ENCODE assay signal across 9 cellular contexts in the genomic region with DNA sequence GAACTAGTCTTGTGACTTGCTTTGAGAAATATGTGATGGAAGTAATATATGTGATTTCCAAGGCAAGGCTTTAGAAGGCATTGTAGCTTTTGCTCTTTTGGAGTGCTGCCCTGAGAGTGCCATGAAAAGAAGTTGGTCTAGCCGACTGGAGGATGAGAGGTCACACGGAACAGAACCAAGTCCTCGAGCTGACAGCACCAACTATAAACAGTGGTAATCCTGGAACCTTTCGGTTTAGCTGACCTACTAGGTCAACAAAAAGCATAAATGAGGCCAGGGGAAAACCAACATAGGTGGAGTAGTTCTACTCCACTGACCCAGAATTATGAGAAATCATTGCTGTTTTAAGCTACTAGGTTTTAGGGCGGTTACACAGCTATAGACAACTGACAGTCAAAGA. TPM values are rescaled to one million over a fixed set of nuclear protein-coding genes. Genes with fewer than 3 reads are reported as not detected.
DNase-seq lines count a peak whose midpoint lies in the region; ATAC-seq and TF ChIP-seq lines count a peak whose summit lies in the region.
"Had no signal": no experiment of that assay in that cellular context is flagged by ENCODE, and none has a peak within 500 bp of the region (broad histone marks: within the 10 kb centered on the region; RNA-seq: fewer than 3 reads in every experiment).

No MANE protein-coding gene starts in this region.

- peaks cover 46% of the 10 kb centered on the region for H3K36me3 Mint-ChIP-seq in activated CD8-positive, alpha-beta T cell treated with anti-CD3 and anti-CD28 coated beads, Interleukin-2, amount 10 ng/mL, durations not matched to agents 7 days and 5 days (ENCODE audit: low read depth)

- H3K4me3 ChIP-seq in cardiac muscle cell (peak overlapping the region; percentile 89), tibial nerve (peak overlapping the region in 3 of 4 donors; percentile 82 to 96 (median 85)), ascending aorta (peak overlapping the region in 1 of 2 donors; percentile 77)

- H3K27ac Mint-ChIP-seq in activated CD8-positive, alpha-beta T cell treated with anti-CD3 and anti-CD28 coated beads, Interleukin-2, amount 10 ng/mL, durations not matched to agents 7 days and 5 days = peak overlapping the region; percentile 37

- ATAC-seq in left cardiac atrium (no peak), GM21528 (IDR thresholded peaks at IDR 0.05; ENCODE audit: low FRiP score, unreplicated experiment) (no peak)
- no peak for ATAC-seq in activated CD8-positive, alpha-beta T cell treated with anti-CD3 and anti-CD28 coated beads, Interleukin-2, amount 10 ng/mL, durations not matched to agents 7 days and 5 days

- H3K36me3 ChIP-seq in cardiac muscle cell (no peaks in the 10 kb centered on the region), tibial nerve (peaks cover 0 to 15% (median 0%) of the 10 kb centered on the region in 3 donors), ascending aorta (peaks cover 0 to 12% of the 10 kb centered on the region in 2 donors)

- peaks cover 52% of the 10 kb centered on the region for H3K4me1 Mint-ChIP-seq in activated CD8-positive, alpha-beta T cell treated with anti-CD3 and anti-CD28 coated beads, Interleukin-2, amount 10 ng/mL, durations not matched to agents 7 days and 5 days (ENCODE audit: low read depth)

- no peaks in the 10 kb centered on the region for H3K27me3 Mint-ChIP-seq in activated CD8-positive, alpha-beta T cell treated with anti-CD3 and anti-CD28 coated beads, Interleukin-2, amount 10 ng/mL, durations not matched to agents 7 days and 5 days (ENCODE audit: low read depth)

- DNase-seq in cardiac muscle cell (ENCODE audit: low read depth in 1 of 2, low spot score in 1 of 2) (peak in 1 of 2 donors; percentile 13), left cardiac atrium (no peak), iris pigment epithelial cell (ENCODE audit: low read depth) (peak; percentile 17), tibial nerve (ENCODE audit: low spot score in 2 of 2) (no peak), ascending aorta (ENCODE audit: low spot score in 2 of 2) (no peak), pons (ENCODE audit: low spot score) (no peak)
- no peak for DNase-seq in activated CD8-positive, alpha-beta T cell treated with anti-CD3 and anti-CD28 coated beads, Interleukin-2, amount 10 ng/mL, durations not matched to agents 7 days and 5 days
- DNase-seq: SHP77 treated with DMSO at 0.1 percent for 48 hours had no signal

- POLR2A ChIA-PET in activated CD8-positive, alpha-beta T cell treated with anti-CD3 and anti-CD28 coated beads, Interleukin-2, amount 10 ng/mL, durations not matched to agents 7 days and 5 days (lab: Charles Lee) = interaction anchor here (2.0 to 4.1 kb wide), 2 partner anchors 208 to 517 kb away, joined by 7 to 40 read pairs; partner anchors contain the start of genes ODF2L and SH3GLB1

- H3K9me3 ChIP-seq in cardiac muscle cell (ENCODE audit: low read depth) (no peaks in the 10 kb centered on the region), tibial nerve (no peaks in the 10 kb centered on the region), ascending aorta (no peaks in the 10 kb centered on the region)

- CTCF ChIA-PET in activated CD8-positive, alpha-beta T cell treated with anti-CD3 and anti-CD28 coated beads, Interleukin-2, amount 10 ng/mL, durations not matched to agents 7 days and 5 days (lab: Charles Lee) = interaction anchor here (1.5 to 4.1 kb wide), 4 partner anchors 29 to 208 kb away, joined by 3 to 25 read pairs (median 11); partner anchors contain the start of gene SH3GLB1

- H3K4me3 Mint-ChIP-seq in activated CD8-positive, alpha-beta T cell treated with anti-CD3 and anti-CD28 coated beads, Interleukin-2, amount 10 ng/mL, durations not matched to agents 7 days and 5 days = no peak overlapping the region

- WGBS in tibial nerve, 2 donors = 34 to 61% methylated on average over 5 of the region's 5 CpGs

- TF ChIP-seq EP300 in tibial nerve (IDR thresholded peaks at IDR 0.05) = no peak

- TF ChIP-seq CTCF in cardiac muscle cell (IDR thresholded peaks at IDR 0.05; ENCODE audit: low read depth, low read length) (no peak), tibial nerve (IDR thresholded peaks at IDR 0.05) (no peak), ascending aorta (IDR thresholded peaks at IDR 0.05) (no peak)

- H3K27ac ChIP-seq in cardiac muscle cell (no peak overlapping the region), tibial nerve (no peak overlapping the region), ascending aorta (no peak overlapping the region)

- no peak for TF ChIP-seq POLR2A in tibial nerve (IDR thresholded peaks at IDR 0.05)

- H3K4me1 ChIP-seq in cardiac muscle cell (ENCODE audit: low read depth) (peaks cover 17% of the 10 kb centered on the region), tibial nerve (peaks cover 0 to 56% (median 24%) of the 10 kb centered on the region in 4 donors), ascending aorta (peaks cover 0 to 17% of the 10 kb centered on the region in 2 donors)

- no peaks in the 10 kb centered on the region for H3K9me3 Mint-ChIP-seq in activated CD8-positive, alpha-beta T cell treated with anti-CD3 and anti-CD28 coated beads, Interleukin-2, amount 10 ng/mL, durations not matched to agents 7 days and 5 days (ENCODE audit: insufficient read depth)

- H3K27me3 ChIP-seq in cardiac muscle cell (no peaks in the 10 kb centered on the region), tibial nerve (no peaks in the 10 kb centered on the region), ascending aorta (no peaks in the 10 kb centered on the region)

- intact Hi-C loops in left cardiac atrium (cut with DNase I) = loop anchor here in 1 of 2 donors (10.0 kb wide), 1 partner anchor 208 kb away; the partner anchor contains the start of gene SH3GLB1
- intact Hi-C loops in ascending aorta (cut with DNase I) = loop anchor here (5.0 to 10.0 kb wide), 5 partner anchors 135 to 1982 kb away; partner anchors contain the start of genes BCL10, GTF2B, LMO4 and PKN2

RNA-seq across cellular contexts. Expression of gene SELENOF, which starts 1.4 kb away (rescaled TPM):
- total RNA-seq in cardiac muscle cell (37.6 and 53.5 TPM in 2 replicates), left cardiac atrium (100 to 1,000 TPM; 114 to 130 TPM), tibial nerve (100 to 1,000 TPM in 1 of 4 donors, 10 to 100 TPM in 3; 78.0 to 123 (median 92.3) TPM), ascending aorta (124 TPM)
- 96.2 and 116 TPM in 2 replicates for polyA plus RNA-seq in cardiac muscle cell
- total RNA-seq in activated CD8-positive, alpha-beta T cell treated with anti-CD3 and anti-CD28 coated beads, Interleukin-2, amount 10 ng/mL, durations not matched to agents 7 days and 5 days = 100 to 1,000 TPM; 137 to 147 TPM

RNA-seq across cellular contexts. Expression of gene HS2ST1, which starts 1.9 kb away (rescaled TPM):
- total RNA-seq in cardiac muscle cell = 16.6 and 19.0 TPM in 2 replicates
- polyA plus RNA-seq in cardiac muscle cell = 13.9 and 16.0 TPM in 2 replicates
- total RNA-seq in left cardiac atrium = 10 to 100 TPM; 12.8 to 12.9 TPM
- total RNA-seq in activated CD8-positive, alpha-beta T cell treated with anti-CD3 and anti-CD28 coated beads, Interleukin-2, amount 10 ng/mL, durations not matched to agents 7 days and 5 days = 10 to 100 TPM; 20.9 to 25.3 TPM
- total RNA-seq in tibial nerve = 10 to 100 TPM; 10.3 to 12.9 (median 11.2) TPM
- total RNA-seq in ascending aorta = 15.8 TPM
